ENCODE assay signal across 24 cellular contexts in genomic region chr4:8513931-8514330, GRCh38.
"Had no signal": no experiment of that assay in that cellular context is flagged by ENCODE, and none has a peak within 500 bp of the region (broad histone marks: within the 10 kb centered on the region; RNA-seq: fewer than 3 reads in every experiment).

No MANE protein-coding gene starts in this region.

- FAIRE-seq: islet of Langerhans, kidney had no signal

- H3K9ac ChIP-seq: parathyroid adenoma had no signal

- H3K27ac ChIP-seq: left ventricle myocardium inferior, neutrophil, parathyroid adenoma, right atrium auricular region, skin epidermis, stomach, thoracic aorta, tibial artery, uterus had no signal

- H3K9me3 ChIP-seq: left ventricle myocardium inferior, neutrophil, right atrium auricular region, stomach, thoracic aorta, tibial artery, uterus had no signal

- DNase-seq: hippocampal formation; immature natural killer cell; kidney; left ventricle myocardium inferior; mesendoderm; naive thymus-derived CD4-positive, alpha-beta T cell; occipital lobe; stimulated activated CD4-positive, alpha-beta T cell treated with anti-CD3 and anti-CD28 coated beads, Interleukin-12 subunit alpha, Interleukin-12 subunit beta, amount 100 ng/mL, for 4 hours; stimulated activated CD4-positive, alpha-beta T cell treated with anti-CD3 and anti-CD28 coated beads, Interleukin-15, amount 100 ng/mL, for 24 hours; stimulated activated CD4-positive, alpha-beta T cell treated with anti-CD3 and anti-CD28 coated beads, Interleukin-2, amount 100 ng/mL, for 24 hours; stimulated activated CD4-positive, alpha-beta T cell treated with anti-CD3 and anti-CD28 coated beads, Interleukin-4, amount 100 ng/mL, for 1 hour; stimulated activated naive B cell treated with anti-CD40 and anti-IgM and Interleukin-4, amounts not matched to agents 10 μg/mL and 1 μg/mL and 100 μg/mL, for 72 hours; stimulated activated naive CD8-positive, alpha-beta T cell treated with anti-CD3 and anti-CD28 coated beads, Interleukin-15, Interleukin-2, amounts not matched to agents 100 U/mL and 50 U/mL, for 24 hours; stomach; tibial artery; uterus had no signal

- ATAC-seq: naive thymus-derived CD4-positive, alpha-beta T cell; sciatic nerve; stimulated activated naive B cell treated with anti-CD40 and anti-IgM and Interleukin-4, amounts not matched to agents 10 μg/mL and 1 μg/mL and 100 μg/mL, for 72 hours; stimulated activated naive CD8-positive, alpha-beta T cell treated with anti-CD3 and anti-CD28 coated beads, Interleukin-15, Interleukin-2, amounts not matched to agents 100 U/mL and 50 U/mL, for 24 hours had no signal

- H3K36me3 ChIP-seq: left ventricle myocardium inferior, neutrophil, right atrium auricular region, stomach, thoracic aorta, tibial artery, uterus had no signal

- H3K4me3 ChIP-seq: left ventricle myocardium inferior, lung, right atrium auricular region, skin epidermis, stomach, thoracic aorta, tibial artery, uterus had no signal

- H3K27me3 ChIP-seq: neutrophil, right atrium auricular region, stomach, tibial artery, uterus had no signal

- H3K4me1 ChIP-seq: left ventricle myocardium inferior, parathyroid adenoma, right atrium auricular region, stomach, tibial artery, uterus had no signal

- H2AFZ ChIP-seq: parathyroid adenoma had no signal

- H3K79me2 ChIP-seq: parathyroid adenoma had no signal
